11 cellular contexts compared by ENCODE assay signal in genomic region chr1:25700124-25700523, GRCh38.
DNase-seq lines count a peak whose midpoint lies in the region; ATAC-seq and TF ChIP-seq lines count a peak whose summit lies in the region.
"Had no signal": no experiment of that assay in that cellular context is flagged by ENCODE, and none has a peak within 500 bp of the region (broad histone marks: within the 10 kb centered on the region; RNA-seq: fewer than 3 reads in every experiment).

No MANE protein-coding gene starts in this region.

- peak overlapping the region in 3 of 4 donors; percentile 30 to 73 (median 61) for H3K27ac ChIP-seq in upper lobe of left lung

- DNase-seq in DMS79 treated with DMSO at 0.1 percent for 48 hours (lab: John Stamatoyannopoulos, UW) (peak; percentile 32), DMS79 (lab: John Stamatoyannopoulos, UW) (no peak), fibroblast of the aortic adventitia (ENCODE audit: low read depth) (peak; percentile 90), upper lobe of left lung (no peak), A172 (ENCODE audit: low spot score) (no peak), NCI-H1930 (lab: John Stamatoyannopoulos, UW) (no peak)
- DNase-seq: activated CD4-positive, alpha-beta T cell treated with anti-CD3 and anti-CD28 coated beads, Interleukin-2, amount 10 ng/mL, durations not matched to agents 24 days and 14 days; OCI-M1; stimulated activated naive CD8-positive, alpha-beta T cell treated with anti-CD3 and anti-CD28 coated beads, Interleukin-15, amount 100 ng/mL, for 72 hours had no signal

- H3K4me1 Mint-ChIP-seq in nephron: peaks cover 75% of the 10 kb centered on the region
- H3K4me1 Mint-ChIP-seq in activated T-helper 17 cell treated with anti-CD3 and anti-CD28 coated beads, Interleukin-2, amount 50 U/mL, for 72 hours: peaks cover 28% of the 10 kb centered on the region

- TF ChIP-seq POLR2A in upper lobe of left lung (IDR thresholded peaks at IDR 0.05): no peak

- peak overlapping the region; percentile 7 to 93 (median 63) for H3K27ac Mint-ChIP-seq in nephron
- H3K27ac Mint-ChIP-seq in activated T-helper 17 cell treated with anti-CD3 and anti-CD28 coated beads, Interleukin-2, amount 50 U/mL, for 72 hours: no peak overlapping the region
- H3K27ac Mint-ChIP-seq: activated CD4-positive, alpha-beta T cell treated with anti-CD3 and anti-CD28 coated beads, Interleukin-2, amount 10 ng/mL, durations not matched to agents 24 days and 14 days; stimulated activated naive CD8-positive, alpha-beta T cell treated with anti-CD3 and anti-CD28 coated beads, Interleukin-15, amount 100 ng/mL, for 72 hours had no signal

- ATAC-seq in upper lobe of left lung (ENCODE audit: low FRiP score in 2 of 2): peak in 1 of 2 donors; percentile 65
- no peak for ATAC-seq in activated T-helper 17 cell treated with anti-CD3 and anti-CD28 coated beads, Interleukin-2, amount 50 U/mL, for 72 hours (replicated peaks)
- ATAC-seq: stimulated activated naive CD8-positive, alpha-beta T cell treated with anti-CD3 and anti-CD28 coated beads, Interleukin-15, amount 100 ng/mL, for 72 hours had no signal

- no peaks in the 10 kb centered on the region for H3K27me3 ChIP-seq in upper lobe of left lung

- no peaks in the 10 kb centered on the region for H3K36me3 ChIP-seq in upper lobe of left lung

- TF ChIP-seq CTCF in fibroblast of the aortic adventitia (IDR thresholded peaks at IDR 0.05; ENCODE audit: insufficient read depth, low read length): no peak
- no peak for TF ChIP-seq CTCF in nephron (IDR thresholded peaks at IDR 0.05; ENCODE audit: unreplicated experiment in 3 of 3)
- no peak for TF ChIP-seq CTCF in upper lobe of left lung (IDR thresholded peaks at IDR 0.05)

- H3K4me3 Mint-ChIP-seq in nephron: peak overlapping the region in 2 of 3 experiments; percentile 39 to 42
- no peak overlapping the region for H3K4me3 Mint-ChIP-seq in activated T-helper 17 cell treated with anti-CD3 and anti-CD28 coated beads, Interleukin-2, amount 50 U/mL, for 72 hours
- H3K4me3 Mint-ChIP-seq: activated CD4-positive, alpha-beta T cell treated with anti-CD3 and anti-CD28 coated beads, Interleukin-2, amount 10 ng/mL, durations not matched to agents 24 days and 14 days; stimulated activated naive CD8-positive, alpha-beta T cell treated with anti-CD3 and anti-CD28 coated beads, Interleukin-15, amount 100 ng/mL, for 72 hours had no signal

- no peaks in the 10 kb centered on the region for H3K36me3 Mint-ChIP-seq in nephron (ENCODE audit: low read depth)
- H3K36me3 Mint-ChIP-seq in activated T-helper 17 cell treated with anti-CD3 and anti-CD28 coated beads, Interleukin-2, amount 50 U/mL, for 72 hours (ENCODE audit: low read depth): no peaks in the 10 kb centered on the region

- H3K9me3 Mint-ChIP-seq in nephron: no peaks in the 10 kb centered on the region
- no peaks in the 10 kb centered on the region for H3K9me3 Mint-ChIP-seq in activated T-helper 17 cell treated with anti-CD3 and anti-CD28 coated beads, Interleukin-2, amount 50 U/mL, for 72 hours
- H3K9me3 Mint-ChIP-seq: activated CD4-positive, alpha-beta T cell treated with anti-CD3 and anti-CD28 coated beads, Interleukin-2, amount 10 ng/mL, durations not matched to agents 24 days and 14 days; stimulated activated naive CD8-positive, alpha-beta T cell treated with anti-CD3 and anti-CD28 coated beads, Interleukin-15, amount 100 ng/mL, for 72 hours had no signal

- TF ChIP-seq EP300 in upper lobe of left lung (IDR thresholded peaks at IDR 0.05): no peak

- H3K4me1 ChIP-seq in upper lobe of left lung: peaks cover 14 to 52% (median 33%) of the 10 kb centered on the region in 4 donors

- H3K27me3 Mint-ChIP-seq in nephron (ENCODE audit: low read depth): no peaks in the 10 kb centered on the region
- no peaks in the 10 kb centered on the region for H3K27me3 Mint-ChIP-seq in activated T-helper 17 cell treated with anti-CD3 and anti-CD28 coated beads, Interleukin-2, amount 50 U/mL, for 72 hours
- H3K27me3 Mint-ChIP-seq: stimulated activated naive CD8-positive, alpha-beta T cell treated with anti-CD3 and anti-CD28 coated beads, Interleukin-15, amount 100 ng/mL, for 72 hours had no signal

- 34 to 78% methylated on average over 3 of the region's 3 CpGs for WGBS in upper lobe of left lung, 2 donors

- no peaks in the 10 kb centered on the region for H3K9me3 ChIP-seq in upper lobe of left lung

- H3K4me3 ChIP-seq in fibroblast of the aortic adventitia (ENCODE audit: low read depth, low read length) (no peak overlapping the region), upper lobe of left lung (no peak overlapping the region)

Comparison
In these comparisons a context has a peak if more than half of its experiments do, and no peak if none do; other contexts are left out.
1. DNase-seq: peak in DMS79 treated with DMSO at 0.1 percent for 48 hours (single experiment) and fibroblast of the aortic adventitia (single experiment); none in DMS79 (single experiment), upper lobe of left lung (0 of 2), A172 (single experiment) and NCI-H1930 (0 of 2).